In the genomic region with DNA sequence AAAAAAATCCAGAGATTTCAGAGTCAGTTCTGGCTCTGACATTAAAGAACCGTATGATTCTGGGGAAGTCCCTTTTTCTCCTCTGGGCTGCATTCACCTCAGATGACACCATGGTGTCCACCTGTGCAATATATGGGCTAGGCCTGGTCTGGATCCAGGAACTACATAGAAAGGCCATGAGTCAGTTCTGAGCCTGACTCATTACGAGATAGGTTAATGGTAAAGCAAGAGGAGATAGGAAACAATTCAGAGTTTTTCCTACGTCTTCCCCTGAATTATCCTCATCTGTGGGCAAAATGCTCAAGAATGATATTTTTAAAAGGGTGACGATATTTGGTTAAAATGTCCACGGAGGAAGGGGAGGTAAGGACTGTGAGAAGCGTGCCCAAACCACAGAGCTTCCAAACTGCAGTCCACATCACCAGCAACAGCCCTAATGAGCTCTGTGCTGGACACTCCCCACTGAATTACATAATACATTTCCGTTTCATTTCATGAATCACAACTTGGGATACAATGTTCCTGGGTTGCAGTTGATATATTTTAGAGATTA, we compare ENCODE assay signal across 8 cellular contexts.
DNase-seq lines count a peak whose midpoint lies in the region; ATAC-seq and TF ChIP-seq lines count a peak whose summit lies in the region.

No MANE protein-coding gene starts in this region.

- H4K20me1 ChIP-seq in GM23248 (ENCODE audit: insufficient read depth) = no peaks in the 10 kb centered on the region

- H2AFZ ChIP-seq in GM23248 = no peak overlapping the region

- H3K36me3 ChIP-seq in GM23248 (ENCODE audit: low read depth) (no peaks in the 10 kb centered on the region), SK-N-MC (ENCODE audit: insufficient read depth, low read length) (no peaks in the 10 kb centered on the region)

- H3K9ac ChIP-seq in GM23248 (peak overlapping the region; percentile 33; the same call in 1 of the 2 replicates), SK-N-MC (ENCODE audit: insufficient read length) (no peak overlapping the region)

- H3K9me2 ChIP-seq in GM23248 (ENCODE audit: insufficient read depth) = no peaks in the 10 kb centered on the region

- peak overlapping the region; percentile 70 for H3K27ac ChIP-seq in GM23248
- peak overlapping the region; percentile 58; the same call in 1 of the 2 replicates for H3K27ac ChIP-seq in SK-N-MC

- H3K9me3 ChIP-seq in GM23248 (ENCODE audit: low read depth) (no peaks in the 10 kb centered on the region), SK-N-MC (ENCODE audit: low read depth, low read length) (no peaks in the 10 kb centered on the region)

- TF ChIP-seq CTCF in foreskin fibroblast (IDR thresholded peaks at IDR 0.05; ENCODE audit: low read depth, low read length) = no peak

- WGBS in GM23248 (ENCODE audit: low coverage in 1 of 2, low lambda C conversion rate in 2 of 2, missing lambda C conversion rate in 2 of 2), 2 experiments = 0% methylated on average over 7 of the region's 7 CpGs

- H3K79me2 ChIP-seq in GM23248 (ENCODE audit: insufficient read depth) = no peaks in the 10 kb centered on the region

- no peaks in the 10 kb centered on the region for H3K27me3 ChIP-seq in GM23248 (replicated peaks; ENCODE audit: insufficient read depth)

- peaks cover 37% of the 10 kb centered on the region for H3F3A ChIP-seq in GM23248 (ENCODE audit: insufficient read depth)

- peaks cover 55% of the 10 kb centered on the region for H3K4me1 ChIP-seq in GM23248 (ENCODE audit: insufficient read depth)

- no peak for ATAC-seq in GM19328 (IDR thresholded peaks at IDR 0.05; ENCODE audit: unreplicated experiment)
- ATAC-seq in HG03521 (IDR thresholded peaks at IDR 0.05; ENCODE audit: unreplicated experiment) = no peak

- peak overlapping the region; percentile 30 for H3K4me3 ChIP-seq in GM23248
- H3K4me3 ChIP-seq in SK-N-MC = no peak overlapping the region
- no peak overlapping the region for H3K4me3 ChIP-seq in foreskin fibroblast (ENCODE audit: low read depth in 1 of 2, low read length in 2 of 2)
- no peak overlapping the region for H3K4me3 ChIP-seq in skeletal muscle cell (ENCODE audit: low read depth, low read length)

- DNase-seq in GM23248 = peak; percentile 92
- DNase-seq in SK-N-MC (ENCODE audit: low read depth, low spot score) = no peak
- DNase-seq in foreskin fibroblast = peak; percentile 74 to 80
- DNase-seq in skeletal muscle cell (ENCODE audit: low read depth) = peak; percentile 81
- DNase-seq in KBM-7 = no peak
- DNase-seq in CD1c-positive myeloid dendritic cell (ENCODE audit: extremely low spot score) = no peak

- H3K4me2 ChIP-seq in GM23248 (ENCODE audit: unreplicated experiment) = peak overlapping the region; percentile 65

- in situ Hi-C loops in GM23248 (cut with MboI) = no loop called here
- in situ Hi-C loops in KBM-7 (cut with MboI; ENCODE audit: low pct_unique_long_range_greater_than_20kb, low sequenced_read_pairs) = no loop called here

Comparison
In these comparisons a context has a peak if more than half of its experiments do, and no peak if none do; other contexts are left out.
1. DNase-seq: peak in GM23248 (single experiment), foreskin fibroblast (2 of 2) and skeletal muscle cell (single experiment); none in SK-N-MC (single experiment), KBM-7 (single experiment) and CD1c-positive myeloid dendritic cell (single experiment).